In the genomic region with DNA sequence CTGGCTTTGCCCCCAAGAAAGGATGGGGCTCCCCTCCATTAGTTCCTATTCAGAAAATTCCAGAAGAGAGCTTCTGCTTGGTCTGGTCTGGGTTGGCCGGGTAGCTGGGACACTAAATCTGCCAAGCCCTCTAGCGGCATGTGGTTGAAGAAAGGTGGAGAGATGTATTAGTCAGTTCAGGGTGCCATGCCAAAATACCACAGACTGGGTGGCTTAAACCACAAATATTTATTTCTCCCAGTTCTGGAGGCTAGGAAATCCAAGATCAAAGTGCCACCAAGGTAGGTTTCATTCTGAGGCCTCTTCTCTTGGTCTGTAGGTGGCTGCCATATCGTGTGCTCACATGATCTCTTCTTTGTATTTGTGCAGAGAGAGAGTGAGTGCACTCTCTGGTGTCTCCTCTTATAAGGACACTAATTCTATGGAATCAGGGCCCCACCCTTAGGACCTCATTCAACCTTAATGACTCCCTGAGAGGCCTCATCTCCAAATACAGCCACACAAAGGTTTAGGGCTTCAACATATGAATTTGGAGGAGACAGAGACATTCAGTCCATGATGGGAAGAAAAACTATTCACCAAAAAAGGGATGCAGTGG, we compare ENCODE assay signal across 12 cellular contexts. TPM values are rescaled to one million over a fixed set of nuclear protein-coding genes. Genes with fewer than 3 reads are reported as not detected.
A peak's percentile ranks its signal among the peaks of the same experiment; 100 is the strongest.
DNase-seq lines count a peak whose midpoint lies in the region; FAIRE-seq and TF ChIP-seq lines count a peak whose summit lies in the region.
"Had no signal": no experiment of that assay in that cellular context is flagged by ENCODE, and none has a peak within 500 bp of the region (broad histone marks: within the 10 kb centered on the region; RNA-seq: fewer than 3 reads in every experiment).

No MANE protein-coding gene starts in this region.

- no peaks in the 10 kb centered on the region for H3K9me3 ChIP-seq in neural progenitor cell (ENCODE audit: low read depth)

- FAIRE-seq in GM12891 (lab: Jason Lieb, UNC), result no peak

- no peaks in the 10 kb centered on the region for H3K79me2 ChIP-seq in neural progenitor cell (ENCODE audit: low read depth)
- H3K79me2 ChIP-seq: hepatocyte had no signal

- TF ChIP-seq POLR2A in GM12891 (IDR thresholded peaks at IDR 0.05; ENCODE audit: low read depth, low read length), result no peak

- H4K20me1 ChIP-seq in neural progenitor cell (ENCODE audit: low read depth), result no peaks in the 10 kb centered on the region

- H3K36me3 Mint-ChIP-seq in neural progenitor cell, result no peaks in the 10 kb centered on the region
- H3K36me3 Mint-ChIP-seq: activated naive CD8-positive, alpha-beta T cell treated with anti-CD3 and anti-CD28 coated beads for 36 hours; CD4-positive, CD25-positive, alpha-beta regulatory T cell had no signal

- no peaks in the 10 kb centered on the region for H3F3A ChIP-seq in neural progenitor cell (ENCODE audit: low read depth)

- peaks cover 13% of the 10 kb centered on the region for H3K27me3 Mint-ChIP-seq in neural progenitor cell (ENCODE audit: insufficient read depth, low read depth)

- H3K4me1 Mint-ChIP-seq in neural progenitor cell, result peaks cover 46% of the 10 kb centered on the region

- H3K4me3 Mint-ChIP-seq in neural progenitor cell, result no peak overlapping the region
- H3K4me3 Mint-ChIP-seq: activated naive CD8-positive, alpha-beta T cell treated with anti-CD3 and anti-CD28 coated beads for 36 hours; CD4-positive, CD25-positive, alpha-beta regulatory T cell; naive B cell had no signal

- H3K4me3 ChIP-seq in astrocyte of the spinal cord (ENCODE audit: low read depth, low read length) (no peak overlapping the region), neural progenitor cell (no peak overlapping the region)
- H3K4me3 ChIP-seq: hepatocyte had no signal

- peaks cover 2% of the 10 kb centered on the region for H3K4me1 ChIP-seq in neural progenitor cell

- no peak overlapping the region for H3K27ac ChIP-seq in neural progenitor cell
- H3K27ac ChIP-seq: hepatocyte had no signal

- in situ Hi-C loops in astrocyte of the spinal cord (cut with HindIII; ENCODE audit: low sequenced_read_pairs), result no loop called here

- DNase-seq in EL (peak; percentile 61), NCI-H226 (peak; percentile 24), astrocyte of the spinal cord (ENCODE audit: low read depth, low spot score) (peak; percentile 40), neural progenitor cell (ENCODE audit: low spot score) (no peak), NCI-H2029 (lab: John Stamatoyannopoulos, UW) (no peak), DMS 273 treated with DMSO at 0.1 percent for 48 hours (lab: John Stamatoyannopoulos, UW) (no peak), GM12891 (ENCODE audit: insufficient read length, low spot score) (no peak)
- DNase-seq: activated naive CD8-positive, alpha-beta T cell treated with anti-CD3 and anti-CD28 coated beads for 36 hours; CD4-positive, CD25-positive, alpha-beta regulatory T cell; naive B cell; substantia nigra had no signal

- H3K9me3 Mint-ChIP-seq in neural progenitor cell, result peaks cover 4% of the 10 kb centered on the region
- H3K9me3 Mint-ChIP-seq: activated naive CD8-positive, alpha-beta T cell treated with anti-CD3 and anti-CD28 coated beads for 36 hours; CD4-positive, CD25-positive, alpha-beta regulatory T cell had no signal

- TF ChIP-seq CTCF in astrocyte of the spinal cord (IDR thresholded peaks at IDR 0.05; ENCODE audit: low read depth, low read length) (peak; percentile 29), neural progenitor cell (IDR thresholded peaks at IDR 0.05) (no peak)

- no peak overlapping the region for H2AFZ ChIP-seq in neural progenitor cell (replicated peaks)
- H2AFZ ChIP-seq: hepatocyte had no signal

- H3K9ac ChIP-seq in neural progenitor cell, result no peak overlapping the region

- H3K27me3 ChIP-seq in neural progenitor cell, result no peaks in the 10 kb centered on the region
- H3K27me3 ChIP-seq: hepatocyte had no signal

- no peaks in the 10 kb centered on the region for H3K36me3 ChIP-seq in neural progenitor cell

- H3K27ac Mint-ChIP-seq in neural progenitor cell, result peak overlapping the region; percentile 81
- H3K27ac Mint-ChIP-seq: activated naive CD8-positive, alpha-beta T cell treated with anti-CD3 and anti-CD28 coated beads for 36 hours; CD4-positive, CD25-positive, alpha-beta regulatory T cell had no signal

- H3K4me2 ChIP-seq in neural progenitor cell, result no peak overlapping the region
- H3K4me2 ChIP-seq: hepatocyte had no signal

TF ChIP-seq in GM12891, 5 proteins besides CTCF, POLR2A, EP300 and RAD21:
- TF ChIP-seq SPI1 (IDR thresholded peaks at IDR 0.05; ENCODE audit: low read depth, low read length), result no peak
- no peak for TF ChIP-seq TAF1 (IDR thresholded peaks at IDR 0.05; ENCODE audit: low read depth, low read length)
- TF ChIP-seq POU2F2 (IDR thresholded peaks at IDR 0.05; ENCODE audit: low read depth, low read length), result no peak
- no peak for TF ChIP-seq POLR2AphosphoS5 (IDR thresholded peaks at IDR 0.05; ENCODE audit: low read depth, low read length)
- no peak for TF ChIP-seq PAX5 (IDR thresholded peaks at IDR 0.05; ENCODE audit: insufficient read depth, low read length, severe bottlenecking)

RNA-seq across cellular contexts. Expression of a gene that starts 38.7 kb away (rescaled TPM):
- 24.7 and 48.4 TPM in 2 replicates for total RNA-seq in neural progenitor cell (ENCODE audit: low replicate concordance)
- 10.7 TPM for polyA plus RNA-seq in GM12891 (2012; ENCODE audit: low read depth, missing spikeins)

RNA-seq across cellular contexts. Expression of a gene that starts 46.2 kb away (rescaled TPM):
- total RNA-seq in neural progenitor cell (ENCODE audit: low replicate concordance), result 4.7 and 7.3 TPM in 2 replicates
- polyA plus RNA-seq in GM12891 (2012; ENCODE audit: low read depth, missing spikeins), result 77.3 TPM

Comparison
In these comparisons a context has a peak if more than half of its experiments do, and no peak if none do; other contexts are left out.
1. DNase-seq: peak in EL (single experiment), NCI-H226 (single experiment) and astrocyte of the spinal cord (single experiment); none in neural progenitor cell (single experiment), NCI-H2029 (single experiment), DMS 273 treated with DMSO at 0.1 percent for 48 hours (single experiment) and GM12891 (single experiment).